Comparison of ENCODE assay signal across 22 cellular contexts in genomic region chr20:52978851-52979250, GRCh38. TPM values are rescaled to one million over a fixed set of nuclear protein-coding genes. Genes with fewer than 3 reads are reported as not detected.
DNase-seq lines count a peak whose midpoint lies in the region; ATAC-seq lines count a peak whose summit lies in the region.
"Had no signal": no experiment of that assay in that cellular context is flagged by ENCODE, and none has a peak within 500 bp of the region (broad histone marks: within the 10 kb centered on the region; RNA-seq: fewer than 3 reads in every experiment).

No MANE protein-coding gene starts in this region.

- no peaks in the 10 kb centered on the region for H3K27me3 ChIP-seq in naive thymus-derived CD4-positive, alpha-beta T cell (ENCODE audit: control insufficient read depth in 2 of 2, insufficient read depth in 2 of 2, low read length in 2 of 2)
- H3K27me3 ChIP-seq: BE2C had no signal

- peak overlapping the region; percentile 48 for H3K27ac Mint-ChIP-seq in activated CD4-positive, alpha-beta T cell treated with anti-CD3 and anti-CD28 coated beads, Interleukin-2, amount 10 ng/mL, durations not matched to agents 7 days and 5 days
- peak overlapping the region; percentile 90 for H3K27ac Mint-ChIP-seq in activated T-helper 17 cell treated with anti-CD3 and anti-CD28 coated beads, Interleukin-2, amount 50 U/mL, for 72 hours
- H3K27ac Mint-ChIP-seq in naive thymus-derived CD4-positive, alpha-beta T cell: peak overlapping the region; percentile 25 to 94 (median 83)
- H3K27ac Mint-ChIP-seq: brain; natural killer cell; stimulated activated naive CD8-positive, alpha-beta T cell treated with anti-CD3 and anti-CD28 coated beads, Interleukin-15, Interleukin-2, amounts not matched to agents 100 ng/mL and 50 ng/mL, for 24 hours had no signal

- H3K4me1 ChIP-seq in naive thymus-derived CD4-positive, alpha-beta T cell (ENCODE audit: control insufficient read depth in 2 of 2, insufficient read depth in 2 of 2, low read length in 2 of 2): peaks cover 0 to 48% of the 10 kb centered on the region in 2 donors

- POLR2A ChIA-PET in activated CD4-positive, alpha-beta T cell treated with anti-CD3 and anti-CD28 coated beads, Interleukin-2, amount 10 ng/mL, durations not matched to agents 7 days and 5 days (lab: Charles Lee): interaction anchor here (0.7 kb wide), 1 partner anchor 23 kb away, joined by 3 read pairs; no protein-coding TSS in a partner anchor
- POLR2A ChIA-PET in naive thymus-derived CD4-positive, alpha-beta T cell (lab: Charles Lee): interaction anchor here (12.7 kb wide), 1 partner anchor 19 kb away, joined by 299 read pairs; no protein-coding TSS in a partner anchor

- no peaks in the 10 kb centered on the region for H3K36me3 Mint-ChIP-seq in activated CD4-positive, alpha-beta T cell treated with anti-CD3 and anti-CD28 coated beads, Interleukin-2, amount 10 ng/mL, durations not matched to agents 7 days and 5 days (ENCODE audit: low read depth)
- peaks cover 70% of the 10 kb centered on the region for H3K36me3 Mint-ChIP-seq in activated T-helper 17 cell treated with anti-CD3 and anti-CD28 coated beads, Interleukin-2, amount 50 U/mL, for 72 hours (ENCODE audit: low read depth)
- H3K36me3 Mint-ChIP-seq in naive thymus-derived CD4-positive, alpha-beta T cell: peaks cover 0 to 5% (median 0%) of the 10 kb centered on the region in 5 donors
- H3K36me3 Mint-ChIP-seq: natural killer cell had no signal

- CTCF ChIA-PET in activated CD4-positive, alpha-beta T cell treated with anti-CD3 and anti-CD28 coated beads, Interleukin-2, amount 10 ng/mL, durations not matched to agents 7 days and 5 days (lab: Charles Lee): no interaction called here
- CTCF ChIA-PET in naive thymus-derived CD4-positive, alpha-beta T cell (lab: Charles Lee): no interaction called here

- H3K4me3 Mint-ChIP-seq in activated CD4-positive, alpha-beta T cell treated with anti-CD3 and anti-CD28 coated beads, Interleukin-2, amount 10 ng/mL, durations not matched to agents 7 days and 5 days: no peak overlapping the region
- peak overlapping the region; percentile 87 for H3K4me3 Mint-ChIP-seq in activated T-helper 17 cell treated with anti-CD3 and anti-CD28 coated beads, Interleukin-2, amount 50 U/mL, for 72 hours
- H3K4me3 Mint-ChIP-seq in naive thymus-derived CD4-positive, alpha-beta T cell: peak overlapping the region in 9 of 10 donors; percentile 33 to 86 (median 59)
- H3K4me3 Mint-ChIP-seq: natural killer cell; stimulated activated naive CD8-positive, alpha-beta T cell treated with anti-CD3 and anti-CD28 coated beads, Interleukin-15, Interleukin-2, amounts not matched to agents 100 ng/mL and 50 ng/mL, for 24 hours had no signal

- intact Hi-C loops in naive thymus-derived CD4-positive, alpha-beta T cell (cut with micrococcal nuclease): loop anchor here in 1 of 2 donors (10.0 kb wide), 1 partner anchor 156 kb away; no protein-coding TSS in a partner anchor

- no peaks in the 10 kb centered on the region for H3K36me3 ChIP-seq in naive thymus-derived CD4-positive, alpha-beta T cell (ENCODE audit: control insufficient read depth in 2 of 3, insufficient read depth in 3 of 3, low read length in 3 of 3)
- H3K36me3 ChIP-seq: BE2C had no signal

- no peaks in the 10 kb centered on the region for H3K9me3 ChIP-seq in naive thymus-derived CD4-positive, alpha-beta T cell (ENCODE audit: control insufficient read depth in 2 of 3, low read length in 3 of 3)
- H3K9me3 ChIP-seq: BE2C had no signal

- peaks cover 4% of the 10 kb centered on the region for H3K27me3 Mint-ChIP-seq in activated CD4-positive, alpha-beta T cell treated with anti-CD3 and anti-CD28 coated beads, Interleukin-2, amount 10 ng/mL, durations not matched to agents 7 days and 5 days
- H3K27me3 Mint-ChIP-seq in activated T-helper 17 cell treated with anti-CD3 and anti-CD28 coated beads, Interleukin-2, amount 50 U/mL, for 72 hours: peaks cover 3% of the 10 kb centered on the region
- H3K27me3 Mint-ChIP-seq in naive thymus-derived CD4-positive, alpha-beta T cell: peaks cover 0 to 11% (median 0%) of the 10 kb centered on the region in 5 donors

- H3K4me1 Mint-ChIP-seq in activated CD4-positive, alpha-beta T cell treated with anti-CD3 and anti-CD28 coated beads, Interleukin-2, amount 10 ng/mL, durations not matched to agents 7 days and 5 days: peaks cover 62% of the 10 kb centered on the region
- H3K4me1 Mint-ChIP-seq in activated T-helper 17 cell treated with anti-CD3 and anti-CD28 coated beads, Interleukin-2, amount 50 U/mL, for 72 hours: peaks cover 12% of the 10 kb centered on the region
- peaks cover 36 to 89% (median 76%) of the 10 kb centered on the region in 7 donors for H3K4me1 Mint-ChIP-seq in naive thymus-derived CD4-positive, alpha-beta T cell
- H3K4me1 Mint-ChIP-seq: natural killer cell had no signal

- H3K4me3 ChIP-seq in naive thymus-derived CD4-positive, alpha-beta T cell (ENCODE audit: low read length): no peak overlapping the region

- H3K9me3 Mint-ChIP-seq in activated CD4-positive, alpha-beta T cell treated with anti-CD3 and anti-CD28 coated beads, Interleukin-2, amount 10 ng/mL, durations not matched to agents 7 days and 5 days: no peaks in the 10 kb centered on the region
- no peaks in the 10 kb centered on the region for H3K9me3 Mint-ChIP-seq in activated T-helper 17 cell treated with anti-CD3 and anti-CD28 coated beads, Interleukin-2, amount 50 U/mL, for 72 hours
- peaks cover 0 to 4% (median 0%) of the 10 kb centered on the region in 11 donors for H3K9me3 Mint-ChIP-seq in naive thymus-derived CD4-positive, alpha-beta T cell
- H3K9me3 Mint-ChIP-seq: natural killer cell; stimulated activated naive CD8-positive, alpha-beta T cell treated with anti-CD3 and anti-CD28 coated beads, Interleukin-15, Interleukin-2, amounts not matched to agents 100 ng/mL and 50 ng/mL, for 24 hours had no signal

- DNase-seq in activated CD4-positive, alpha-beta T cell treated with anti-CD3 and anti-CD28 coated beads, Interleukin-2, amount 10 ng/mL, durations not matched to agents 7 days and 5 days: no peak
- DNase-seq in activated CD4-positive, alpha-beta T cell treated with anti-CD3 and anti-CD28 coated beads, Interleukin-2, amount 50 U/mL, for 4 hours: no peak
- DNase-seq in HS-5 (ENCODE audit: low read depth) (peak; percentile 56), UCSD-AML1 (lab: John Stamatoyannopoulos, UW; ENCODE audit: unreplicated experiment) (no peak), H4 (ENCODE audit: low spot score) (no peak)
- DNase-seq in naive thymus-derived CD4-positive, alpha-beta T cell: no peak
- DNase-seq in stimulated activated CD4-positive, alpha-beta T cell treated with anti-CD3 and anti-CD28 coated beads, Interleukin-12 subunit alpha, Interleukin-12 subunit beta, amount 100 ng/mL, for 4 hours: no peak
- DNase-seq: activated effector memory CD4-positive, alpha-beta T cell treated with Interleukin-2 at 50 U/mL for 16 hours; BE2C; Kasumi-1; left ventricle myocardium superior; midbrain; natural killer cell; NCI-H187; NCI-H2171; NCI-H510A; PC-3; SHP77 had no signal

- peak overlapping the region; percentile 97 for H3K27ac ChIP-seq in naive thymus-derived CD4-positive, alpha-beta T cell (ENCODE audit: low read depth, low read length)

- no peak for ATAC-seq in activated T-helper 17 cell treated with anti-CD3 and anti-CD28 coated beads, Interleukin-2, amount 50 U/mL, for 72 hours (replicated peaks)
- ATAC-seq in naive thymus-derived CD4-positive, alpha-beta T cell: no peak
- ATAC-seq: left ventricle myocardium superior, natural killer cell, PC-3 had no signal

RNA-seq across cellular contexts. Expression of gene TSHZ2, which starts 6.7 kb away (rescaled TPM):
- total RNA-seq in activated CD4-positive, alpha-beta T cell treated with anti-CD3 and anti-CD28 coated beads, Interleukin-2, amount 10 ng/mL, durations not matched to agents 7 days and 5 days: 1 to 10 TPM; 8.1 to 9.2 TPM
- 10 to 100 TPM; 29.8 to 58.2 TPM for total RNA-seq in activated T-helper 17 cell treated with anti-CD3 and anti-CD28 coated beads, Interleukin-2, amount 50 U/mL, for 72 hours
- 10 to 100 TPM; 21.0 to 84.5 (median 59.2) TPM for total RNA-seq in naive thymus-derived CD4-positive, alpha-beta T cell
- polyA plus RNA-seq in naive thymus-derived CD4-positive, alpha-beta T cell: 1 to 10 TPM; 6.0 to 7.7 TPM
- 0.33 and 1.4 TPM in 2 replicates for total RNA-seq in H4 (2014; rRNA removed; shearing (Covaris generic))
- total RNA-seq: G401, PC-3 had no signal
